ENCODE assay signal across 9 cellular contexts in the genomic region with DNA sequence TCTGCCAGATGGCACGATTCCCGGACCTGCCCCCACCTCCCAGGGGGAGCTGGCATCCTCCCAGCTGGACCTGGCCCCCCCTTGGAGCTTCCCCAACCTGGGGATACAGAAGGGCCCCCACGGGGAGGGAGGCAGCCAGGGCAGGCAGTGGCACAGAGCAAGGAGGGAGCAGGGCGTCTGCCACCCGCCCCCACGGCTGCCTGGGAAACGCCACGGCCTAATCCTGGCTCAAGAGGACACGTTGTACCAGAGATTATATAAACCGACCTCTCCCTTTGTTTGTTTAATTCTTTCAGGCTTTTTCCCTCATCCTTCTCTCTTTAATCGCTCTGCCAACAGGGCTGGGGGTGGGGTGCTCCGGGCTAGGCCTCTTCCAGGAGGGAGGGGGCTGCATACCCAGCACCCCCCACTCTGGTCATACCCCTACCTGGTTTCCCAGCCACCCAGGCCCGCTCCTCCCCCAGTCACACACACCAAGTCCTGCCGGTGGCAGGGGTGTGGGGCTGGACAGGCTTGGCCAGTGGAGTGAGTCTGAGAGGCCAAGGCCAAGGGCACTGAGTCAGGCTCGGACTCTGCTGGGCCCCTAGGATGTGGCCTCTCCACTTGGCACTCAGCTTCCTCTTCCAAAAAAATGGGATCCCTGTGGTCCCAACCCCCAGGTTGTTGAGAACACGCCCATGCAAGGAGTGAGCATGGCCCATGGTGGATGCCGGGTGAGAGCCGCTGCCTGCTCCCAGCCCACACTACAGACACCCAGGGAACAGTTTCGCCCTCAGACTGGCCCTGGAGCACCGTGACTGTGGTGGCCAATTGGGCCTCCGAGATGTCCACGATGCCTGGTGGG. TPM values are rescaled to one million over a fixed set of nuclear protein-coding genes. Genes with fewer than 3 reads are reported as not detected.
DNase-seq lines count a peak whose midpoint lies in the region; ATAC-seq and TF ChIP-seq lines count a peak whose summit lies in the region.
"Had no signal": no experiment of that assay in that cellular context is flagged by ENCODE, and none has a peak within 500 bp of the region (broad histone marks: within the 10 kb centered on the region; RNA-seq: fewer than 3 reads in every experiment).

No MANE protein-coding gene starts in this region.

- H3K27ac ChIP-seq in GM23248, result peak overlapping the region; percentile 75
- H3K27ac ChIP-seq in hepatocyte, result peak overlapping the region; percentile 94
- H3K27ac ChIP-seq in skin epidermis, result peak overlapping the region in 19 of 21 experiments; percentile 45 to 93 (median 82)

- H3K9me3 Mint-ChIP-seq in CD14-positive monocyte, result peaks cover 0 to 12% (median 6%) of the 10 kb centered on the region in 7 donors
- H3K9me3 Mint-ChIP-seq: stimulated activated naive CD8-positive, alpha-beta T cell treated with anti-CD3 and anti-CD28 coated beads, Interleukin-15, Interleukin-2, amounts not matched to agents 100 ng/mL and 50 ng/mL, for 24 hours had no signal

- H4K20me1 ChIP-seq in GM23248 (ENCODE audit: insufficient read depth) (no peaks in the 10 kb centered on the region), hepatocyte (ENCODE audit: insufficient read depth, poor library complexity, severe bottlenecking) (no peaks in the 10 kb centered on the region)

- H3K9me3 ChIP-seq in GM23248 (ENCODE audit: low read depth) (no peaks in the 10 kb centered on the region), hepatocyte (ENCODE audit: low read depth) (no peaks in the 10 kb centered on the region)

- H3K27me3 ChIP-seq in GM23248 (replicated peaks; ENCODE audit: insufficient read depth) (no peaks in the 10 kb centered on the region), hepatocyte (peaks cover 7% of the 10 kb centered on the region)

- H3K4me3 Mint-ChIP-seq in CD14-positive monocyte, result no peak overlapping the region
- H3K4me3 Mint-ChIP-seq: stimulated activated naive CD8-positive, alpha-beta T cell treated with anti-CD3 and anti-CD28 coated beads, Interleukin-15, Interleukin-2, amounts not matched to agents 100 ng/mL and 50 ng/mL, for 24 hours had no signal

- H3K4me2 ChIP-seq in GM23248 (ENCODE audit: unreplicated experiment), result peak overlapping the region; percentile 48
- H3K4me2 ChIP-seq in hepatocyte, result peak overlapping the region; percentile 60

- H3K4me1 Mint-ChIP-seq in CD14-positive monocyte, result peaks cover 9% of the 10 kb centered on the region

- H3K36me3 ChIP-seq in GM23248 (ENCODE audit: low read depth), result no peaks in the 10 kb centered on the region
- no peaks in the 10 kb centered on the region for H3K36me3 ChIP-seq in hepatocyte (replicated peaks; ENCODE audit: insufficient read depth, low read depth)

- H2AFZ ChIP-seq in GM23248, result peak overlapping the region; percentile 90
- no peak overlapping the region for H2AFZ ChIP-seq in hepatocyte

- H3K4me3 ChIP-seq in GM23248, result no peak overlapping the region
- H3K4me3 ChIP-seq in hepatocyte, result no peak overlapping the region
- no peak overlapping the region for H3K4me3 ChIP-seq in skin epidermis

- no peak for ATAC-seq in HG02884 (IDR thresholded peaks at IDR 0.05; ENCODE audit: unreplicated experiment)

- in situ Hi-C loops in GM23248 (cut with MboI), result no loop called here

- no peaks in the 10 kb centered on the region for H3K9me2 ChIP-seq in GM23248 (ENCODE audit: insufficient read depth)
- no peaks in the 10 kb centered on the region for H3K9me2 ChIP-seq in hepatocyte (replicated peaks; ENCODE audit: insufficient read depth)

- H3F3A ChIP-seq in GM23248 (ENCODE audit: insufficient read depth), result peaks cover 10% of the 10 kb centered on the region; the same call in 1 of the 2 replicates

- intact Hi-C loops in CD14-positive monocyte (cut with micrococcal nuclease), result no loop called here

- WGBS in GM23248 (ENCODE audit: low coverage in 1 of 2, low lambda C conversion rate in 2 of 2, missing lambda C conversion rate in 2 of 2), 2 experiments, result 20 to 24% methylated on average over 20 to 22 of the region's 22 CpGs
- WGBS in hepatocyte (ENCODE audit: low lambda C conversion rate, missing lambda C conversion rate), result 44% methylated on average over 22 of the region's 22 CpGs

- peak; percentile 74 for DNase-seq in GM23248
- DNase-seq in amygdala (lab: John Stamatoyannopoulos, UW), result peak in 54 of 56 donors; percentile 7 to 88 (median 63)
- DNase-seq in hepatocyte (ENCODE audit: low spot score), result peak; percentile 84
- DNase-seq in activated gamma-delta T cell (lab: John Stamatoyannopoulos, UW), result no peak
- no peak for DNase-seq in CD14-positive monocyte (ENCODE audit: low spot score)
- DNase-seq in Kasumi-1 (lab: John Stamatoyannopoulos, UW), result no peak

- H3K27me3 Mint-ChIP-seq in CD14-positive monocyte (ENCODE audit: low read depth in 3 of 3), result peaks cover 0 to 8% (median 4%) of the 10 kb centered on the region in 3 donors
- H3K27me3 Mint-ChIP-seq: stimulated activated naive CD8-positive, alpha-beta T cell treated with anti-CD3 and anti-CD28 coated beads, Interleukin-15, Interleukin-2, amounts not matched to agents 100 ng/mL and 50 ng/mL, for 24 hours had no signal

- TF ChIP-seq CTCF in hepatocyte (IDR thresholded peaks at IDR 0.05; ENCODE audit: poor library complexity) (no peak), CD14-positive monocyte (IDR thresholded peaks at IDR 0.05) (no peak)

- H3K9ac ChIP-seq in GM23248, result peak overlapping the region; percentile 77

- H3K4me1 ChIP-seq in GM23248 (ENCODE audit: insufficient read depth) (peaks cover 30% of the 10 kb centered on the region), hepatocyte (ENCODE audit: insufficient read depth) (peaks cover 24% of the 10 kb centered on the region)

- H3K27ac Mint-ChIP-seq in CD14-positive monocyte, result peak overlapping the region in 1 of 7 donors; percentile 40
- H3K27ac Mint-ChIP-seq: stimulated activated naive CD8-positive, alpha-beta T cell treated with anti-CD3 and anti-CD28 coated beads, Interleukin-15, Interleukin-2, amounts not matched to agents 100 ng/mL and 50 ng/mL, for 24 hours had no signal

- no peaks in the 10 kb centered on the region for H3K36me3 Mint-ChIP-seq in CD14-positive monocyte

- H3K79me2 ChIP-seq in GM23248 (ENCODE audit: insufficient read depth) (no peaks in the 10 kb centered on the region), hepatocyte (no peaks in the 10 kb centered on the region)

RNA-seq across cellular contexts. Expression of gene NFIC, which starts 29.5 kb away (rescaled TPM):
- 50.4 and 51.9 TPM in 2 replicates for total RNA-seq in GM23248 (2014; rRNA removed; shearing (Covaris generic))
- polyA plus RNA-seq in GM23248 (2016; fragmentation: Nextera tagmentation; extraction: Ambion mirVana) (106 and 108 TPM in 2 replicates), hepatocyte (20.9 and 30.5 TPM in 2 replicates), CD14-positive monocyte (10 to 100 TPM in 1 of 2 donors, 1 to 10 TPM in 1; 7.0 to 11.5 TPM)
- total RNA-seq in hepatocyte, result 7.1 and 7.8 TPM in 2 replicates

Comparison
In these comparisons a context has a peak if more than half of its experiments do, and no peak if none do; other contexts are left out.
1. DNase-seq: peak in GM23248 (single experiment), amygdala (54 of 56) and hepatocyte (single experiment); none in activated gamma-delta T cell (single experiment), CD14-positive monocyte (single experiment) and Kasumi-1 (0 of 2).
2. Peak in every context shown above with its lines, with median percentiles within 50 percentile points of each other: H3K27ac ChIP-seq.